ENCODE assay signal across 7 cellular contexts in genomic region chr10:73908853-73909611, GRCh38. TPM values are rescaled to one million over a fixed set of nuclear protein-coding genes. Genes with fewer than 3 reads are reported as not detected.
DNase-seq lines count a peak whose midpoint lies in the region; ATAC-seq and TF ChIP-seq lines count a peak whose summit lies in the region.

No MANE protein-coding gene starts in this region.

- no peak for TF ChIP-seq POLR2A in uterus (IDR thresholded peaks at IDR 0.05)

- H3K4me3 Mint-ChIP-seq in central memory CD8-positive, alpha-beta T cell = peak overlapping the region; percentile 31

- no peaks in the 10 kb centered on the region for H3K27me3 ChIP-seq in HL-60 (ENCODE audit: insufficient read depth, poor library complexity, severe bottlenecking)
- no peaks in the 10 kb centered on the region for H3K27me3 ChIP-seq in uterus

- H3K9me3 ChIP-seq in uterus = no peaks in the 10 kb centered on the region

- ATAC-seq in GM18870 (IDR thresholded peaks at IDR 0.05; ENCODE audit: unreplicated experiment) = peak; percentile 54
- ATAC-seq in central memory CD8-positive, alpha-beta T cell (replicated peaks; ENCODE audit: extremely low read depth, poor library complexity, severe bottlenecking) = peak; percentile 53

- H3K4me3 ChIP-seq in HL-60 (replicated peaks; ENCODE audit: insufficient read depth, low read length) (peak overlapping the region; percentile 79), uterus (no peak overlapping the region)

- no peak for TF ChIP-seq CTCF in HL-60 (IDR thresholded peaks at IDR 0.05; ENCODE audit: insufficient read depth, low read length)
- no peak for TF ChIP-seq CTCF in uterus (IDR thresholded peaks at IDR 0.05)

- DNase-seq in HL-60 (ENCODE audit: low read depth in 1 of 2, low spot score in 1 of 2) (peak; percentile 93 to 95), T-helper 22 cell (ENCODE audit: low read depth) (peak; percentile 36), myocyte (ENCODE audit: low read depth) (peak; percentile 89), uterus (peak; percentile 48 to 49), NCI-H1092 (lab: John Stamatoyannopoulos, UW) (no peak)
- no peak for DNase-seq in central memory CD8-positive, alpha-beta T cell (ENCODE audit: low spot score in 2 of 2)

- H3K27me3 Mint-ChIP-seq in central memory CD8-positive, alpha-beta T cell = peaks cover 48% of the 10 kb centered on the region

- H3K36me3 Mint-ChIP-seq in central memory CD8-positive, alpha-beta T cell (ENCODE audit: insufficient read depth) = peaks cover 2% of the 10 kb centered on the region

- H3K9me3 Mint-ChIP-seq in central memory CD8-positive, alpha-beta T cell = no peaks in the 10 kb centered on the region

- H3K27ac ChIP-seq in HL-60 (replicated peaks) = peak overlapping the region; percentile 96
- H3K27ac ChIP-seq in uterus = peak overlapping the region; percentile 9 to 50

- peaks cover 27% of the 10 kb centered on the region for H3K4me1 Mint-ChIP-seq in central memory CD8-positive, alpha-beta T cell

- no peaks in the 10 kb centered on the region for H3K36me3 ChIP-seq in uterus

- no peak overlapping the region for H3K27ac Mint-ChIP-seq in central memory CD8-positive, alpha-beta T cell (ENCODE audit: low read depth)

- intact Hi-C loops in uterus (cut with DNase I; ENCODE audit: low total_unique reads) = no loop called here

- no peaks in the 10 kb centered on the region for H3K4me1 ChIP-seq in uterus

RNA-seq across cellular contexts. Expression of gene PLAU, which starts 1.9 kb away (rescaled TPM):
- total RNA-seq in myocyte (154 and 166 TPM in 2 replicates), uterus (10 to 100 TPM in 2 of 4 donors, 1 to 10 TPM in 2; 1.8 to 15.3 (median 9.0) TPM)
- polyA plus RNA-seq in myocyte (2012) = 336 TPM

RNA-seq across cellular contexts. Expression of gene CAMK2G, which starts 34.7 kb away (rescaled TPM):
- 32.4 and 32.8 TPM in 2 replicates for total RNA-seq in myocyte
- polyA plus RNA-seq in myocyte (2012) = 38.8 TPM
- 10 to 100 TPM; 17.9 to 79.9 (median 40.0) TPM for total RNA-seq in uterus

Comparison
In these comparisons a context has a peak if more than half of its experiments do, and no peak if none do; other contexts are left out.
1. DNase-seq: peak in HL-60 (2 of 2), T-helper 22 cell (single experiment), myocyte (single experiment) and uterus (2 of 2); none in central memory CD8-positive, alpha-beta T cell (0 of 2) and NCI-H1092 (single experiment).